Comparison of ENCODE assay signal across 20 cellular contexts in the genomic region with DNA sequence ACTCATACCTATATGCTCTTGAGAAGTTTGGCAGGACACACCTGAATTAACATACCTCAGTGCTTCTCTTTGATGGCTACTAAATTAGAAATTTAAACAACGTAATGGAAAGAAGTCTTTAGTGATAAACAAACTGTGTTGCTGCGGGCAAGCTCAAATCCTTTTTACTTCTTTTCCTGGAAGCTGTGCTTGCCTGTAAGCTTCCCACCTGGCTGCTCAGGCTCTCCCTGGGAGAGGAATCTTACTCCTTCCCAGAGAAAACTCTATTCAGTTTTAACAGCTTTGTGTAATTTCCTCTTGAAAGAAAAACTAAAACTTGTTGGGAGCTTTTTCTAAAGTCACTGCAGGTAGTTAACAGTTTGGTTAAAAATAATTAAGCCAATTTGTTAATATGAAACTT.
"Had no signal": no experiment of that assay in that cellular context is flagged by ENCODE, and none has a peak within 500 bp of the region (broad histone marks: within the 10 kb centered on the region; RNA-seq: fewer than 3 reads in every experiment).

No MANE protein-coding gene starts in this region.

- H3K4me1 ChIP-seq: esophagus muscularis mucosa, gastrocnemius medialis, parathyroid adenoma, prostate gland, right lobe of liver, suprapubic skin, thyroid gland, upper lobe of left lung, vagina had no signal

- H3K9me3 Mint-ChIP-seq: mesothelial cell of epicardium; stimulated activated effector memory CD8-positive, alpha-beta T cell treated with anti-CD3 and anti-CD28 coated beads, Interleukin-12 subunit alpha, Interleukin-12 subunit beta, amount 100 ng/mL, for 72 hours had no signal

- H2AFZ ChIP-seq: parathyroid adenoma had no signal

- H3K27me3 Mint-ChIP-seq: natural killer cell treated with Interleukin-12 subunit alpha and Interleukin-12 subunit beta and Interleukin-15 and Interleukin-18, amount 100 ng/mL, for 72 hours had no signal

- H3K9ac ChIP-seq: parathyroid adenoma had no signal

- H3K27ac ChIP-seq: dorsolateral prefrontal cortex, esophagus muscularis mucosa, gastrocnemius medialis, parathyroid adenoma, prostate gland, right lobe of liver, suprapubic skin, thyroid gland, upper lobe of left lung, vagina had no signal

- H3K4me1 Mint-ChIP-seq: mesothelial cell of epicardium; stimulated activated effector memory CD8-positive, alpha-beta T cell treated with anti-CD3 and anti-CD28 coated beads, Interleukin-12 subunit alpha, Interleukin-12 subunit beta, amount 100 ng/mL, for 72 hours had no signal

- H3K4me3 ChIP-seq: dorsolateral prefrontal cortex, esophagus muscularis mucosa, gastrocnemius medialis, prostate gland, right lobe of liver, suprapubic skin, thyroid gland, upper lobe of left lung, vagina had no signal

- H3K27me3 ChIP-seq: dorsolateral prefrontal cortex, esophagus muscularis mucosa, gastrocnemius medialis, right lobe of liver, suprapubic skin, thyroid gland, upper lobe of left lung, vagina had no signal

- H3K79me2 ChIP-seq: parathyroid adenoma had no signal

- H3K4me3 Mint-ChIP-seq: mesothelial cell of epicardium; natural killer cell treated with Interleukin-12 subunit alpha and Interleukin-12 subunit beta and Interleukin-15 and Interleukin-18, amount 100 ng/mL, for 72 hours; stimulated activated effector memory CD8-positive, alpha-beta T cell treated with anti-CD3 and anti-CD28 coated beads, Interleukin-12 subunit alpha, Interleukin-12 subunit beta, amount 100 ng/mL, for 72 hours had no signal

- H3K36me3 Mint-ChIP-seq: mesothelial cell of epicardium; natural killer cell treated with Interleukin-12 subunit alpha and Interleukin-12 subunit beta and Interleukin-15 and Interleukin-18, amount 100 ng/mL, for 72 hours; stimulated activated effector memory CD8-positive, alpha-beta T cell treated with anti-CD3 and anti-CD28 coated beads, Interleukin-12 subunit alpha, Interleukin-12 subunit beta, amount 100 ng/mL, for 72 hours had no signal

- H3K9me3 ChIP-seq: esophagus muscularis mucosa, gastrocnemius medialis, prostate gland, suprapubic skin, thyroid gland, upper lobe of left lung, vagina had no signal

- H3K36me3 ChIP-seq: esophagus muscularis mucosa, gastrocnemius medialis, prostate gland, right lobe of liver, suprapubic skin, thyroid gland, upper lobe of left lung, vagina had no signal

- ATAC-seq: gastrocnemius medialis; left cardiac atrium; natural killer cell treated with Interleukin-12 subunit alpha and Interleukin-12 subunit beta and Interleukin-15 and Interleukin-18, amount 100 ng/mL, for 72 hours; right lobe of liver; stimulated activated effector memory CD8-positive, alpha-beta T cell treated with anti-CD3 and anti-CD28 coated beads, Interleukin-12 subunit alpha, Interleukin-12 subunit beta, amount 100 ng/mL, for 72 hours; stimulated activated naive CD8-positive, alpha-beta T cell treated with anti-CD3 and anti-CD28 coated beads, Interleukin-15, Interleukin-2, amounts not matched to agents 100 U/mL and 50 U/mL, for 24 hours had no signal

- H3K27ac Mint-ChIP-seq: mesothelial cell of epicardium; natural killer cell treated with Interleukin-12 subunit alpha and Interleukin-12 subunit beta and Interleukin-15 and Interleukin-18, amount 100 ng/mL, for 72 hours; stimulated activated effector memory CD8-positive, alpha-beta T cell treated with anti-CD3 and anti-CD28 coated beads, Interleukin-12 subunit alpha, Interleukin-12 subunit beta, amount 100 ng/mL, for 72 hours had no signal

- DNase-seq: cortex of kidney; dorsolateral prefrontal cortex; effector CD8-positive, alpha-beta T cell; gastrocnemius medialis; left cardiac atrium; mammary epithelial cell; right lobe of liver; stimulated activated CD4-positive, alpha-beta T cell treated with anti-CD3 and anti-CD28 coated beads, Interleukin-4, amount 100 ng/mL, for 1 hour; stimulated activated CD8-positive, alpha-beta memory T cell treated with anti-CD3 and anti-CD28 coated beads, Interleukin-4, amount 100 ng/mL, for 48 hours; stimulated activated naive CD8-positive, alpha-beta T cell treated with anti-CD3 and anti-CD28 coated beads, Interleukin-15, Interleukin-2, amounts not matched to agents 100 U/mL and 50 U/mL, for 24 hours; thyroid gland; upper lobe of left lung had no signal
